Comparison of ENCODE assay signal across 33 cellular contexts in the genomic region with DNA sequence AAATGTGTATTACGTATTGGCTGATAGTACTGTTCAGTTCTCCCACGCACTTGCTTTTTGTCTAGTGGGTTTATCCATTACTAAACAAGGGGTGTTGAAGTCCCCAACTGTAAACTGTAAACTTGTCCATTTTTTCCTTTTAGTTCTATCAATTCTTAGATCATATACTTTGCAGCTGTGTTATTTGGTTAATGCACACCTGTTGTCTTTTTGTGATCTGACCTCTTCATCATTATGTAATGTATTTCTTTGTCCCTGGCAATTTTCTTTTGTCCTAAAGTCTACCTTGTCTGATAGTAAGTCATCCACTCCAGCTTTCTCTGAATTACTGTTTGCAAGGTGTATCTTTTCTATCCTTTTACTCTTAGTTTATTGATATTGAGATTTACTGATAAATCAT.
"Had no signal": no experiment of that assay in that cellular context is flagged by ENCODE, and none has a peak within 500 bp of the region (broad histone marks: within the 10 kb centered on the region; RNA-seq: fewer than 3 reads in every experiment).

No MANE protein-coding gene starts in this region.

- H3K27me3 Mint-ChIP-seq: activated B cell treated with CpG ODN at 0.5 μM for 24 hours; activated CD8-positive, alpha-beta T cell treated with anti-CD3 and anti-CD28 coated beads for 36 hours; activated naive CD8-positive, alpha-beta T cell treated with anti-CD3 and anti-CD28 coated beads, Interleukin-2, amount 10 ng/mL, durations not matched to agents 7 days and 5 days; activated T-helper 17 cell treated with anti-CD3 and anti-CD28 coated beads, Interleukin-2, amount 50 U/mL, for 72 hours; dendritic cell treated with granulocyte-macrophage colony-stimulating factor and Interleukin-4, amounts not matched to agents 40 ng/mL and 50 ng/mL, for 4 days; T-helper 17 cell had no signal

- H3K9me3 ChIP-seq: ascending aorta, breast epithelium had no signal

- H3K27me3 ChIP-seq: ascending aorta, breast epithelium, cardiac muscle cell, dorsolateral prefrontal cortex had no signal

- H3K4me3 ChIP-seq: ascending aorta, breast epithelium, cardiac muscle cell, coronary artery, dorsolateral prefrontal cortex had no signal

- H3K27ac ChIP-seq: ascending aorta, breast epithelium, coronary artery, dorsolateral prefrontal cortex, WERI-Rb-1 had no signal

- ATAC-seq: activated CD4-positive, CD25-positive, alpha-beta regulatory T cell treated with anti-CD3 and anti-CD28 coated beads, Interleukin-2, amount 50 U/mL, for 24 hours; activated CD8-positive, alpha-beta T cell treated with anti-CD3 and anti-CD28 coated beads for 36 hours; activated T-cell treated with anti-CD3 and anti-CD28 coated beads, Interleukin-2, amount 50 U/mL, for 4 hours; activated T-helper 17 cell treated with anti-CD3 and anti-CD28 coated beads, Interleukin-2, amount 50 U/mL, for 72 hours; esophagus mucosa; T-helper 17 cell had no signal

- FAIRE-seq: frontal cortex had no signal

- DNase-seq: activated B cell treated with CpG ODN at 0.5 μM for 24 hours; activated CD4-positive, alpha-beta T cell treated with anti-CD3 and anti-CD28 coated beads for 48 hours; activated CD4-positive, alpha-beta T cell treated with anti-CD3 and anti-CD28 coated beads, Interleukin-2, amount 50 U/mL, for 1 hour; activated CD4-positive, alpha-beta T cell treated with anti-CD3 and anti-CD28 coated beads, Interleukin-2, amount 50 U/mL, for 48 hours; activated CD8-positive, alpha-beta memory T cell treated with anti-CD3 and anti-CD28 coated beads for 24 hours; activated CD8-positive, alpha-beta T cell treated with anti-CD3 and anti-CD28 coated beads for 36 hours; activated effector memory CD4-positive, alpha-beta T cell treated with Interleukin-2 at 50 U/mL for 16 hours; activated gamma-delta T cell treated with Interleukin-2 at 50 U/mL for 16 hours; activated naive CD4-positive, alpha-beta T cell treated with anti-CD3 and anti-CD28 coated beads, Interleukin-2, amount 50 U/mL, for 16 hours; activated naive CD4-positive, alpha-beta T cell treated with Interleukin-2 at 50 U/mL for 16 hours; activated naive CD8-positive, alpha-beta T cell treated with anti-CD3 and anti-CD28 coated beads, Interleukin-2, amount 10 ng/mL, durations not matched to agents 7 days and 5 days; activated T-cell treated with anti-CD3 and anti-CD28 coated beads, Interleukin-2, amount 50 U/mL, for 4 hours; central memory CD4-positive, alpha-beta T cell; dorsolateral prefrontal cortex; effector memory CD4-positive, alpha-beta T cell; endodermal cell; foreskin fibroblast; head of caudate nucleus; T-helper 1 cell; T-helper 17 cell; T1000; WERI-Rb-1 had no signal

- H3K4me1 Mint-ChIP-seq: activated B cell treated with CpG ODN at 0.5 μM for 24 hours; activated naive CD8-positive, alpha-beta T cell treated with anti-CD3 and anti-CD28 coated beads, Interleukin-2, amount 10 ng/mL, durations not matched to agents 7 days and 5 days; brain had no signal

- H3K4me1 ChIP-seq: ascending aorta, breast epithelium had no signal

- H3K27ac Mint-ChIP-seq: activated B cell treated with CpG ODN at 0.5 μM for 24 hours; activated CD8-positive, alpha-beta T cell treated with anti-CD3 and anti-CD28 coated beads for 36 hours; activated naive CD8-positive, alpha-beta T cell treated with anti-CD3 and anti-CD28 coated beads, Interleukin-2, amount 10 ng/mL, durations not matched to agents 7 days and 5 days; activated T-helper 17 cell treated with anti-CD3 and anti-CD28 coated beads, Interleukin-2, amount 50 U/mL, for 72 hours; brain; dendritic cell treated with granulocyte-macrophage colony-stimulating factor and Interleukin-4, amounts not matched to agents 40 ng/mL and 50 ng/mL, for 4 days; endodermal cell; T-helper 2 cell treated with Interferon-gamma antibody and Interleukin-4, amounts not matched to agents 5 μg/mL and 100 μg/mL, for 36 hours had no signal

- H3K4me3 Mint-ChIP-seq: activated B cell treated with CpG ODN at 0.5 μM for 24 hours; activated CD8-positive, alpha-beta T cell treated with anti-CD3 and anti-CD28 coated beads for 36 hours; activated naive CD8-positive, alpha-beta T cell treated with anti-CD3 and anti-CD28 coated beads, Interleukin-2, amount 10 ng/mL, durations not matched to agents 7 days and 5 days; activated T-cell treated with anti-CD3 and anti-CD28 coated beads, Interleukin-2, amount 50 U/mL, for 4 hours; activated T-helper 17 cell treated with anti-CD3 and anti-CD28 coated beads, Interleukin-2, amount 50 U/mL, for 72 hours; brain; dendritic cell treated with granulocyte-macrophage colony-stimulating factor and Interleukin-4, amounts not matched to agents 40 ng/mL and 50 ng/mL, for 4 days; endodermal cell; T-helper 17 cell; T-helper 2 cell treated with Interferon-gamma antibody and Interleukin-4, amounts not matched to agents 5 μg/mL and 100 μg/mL, for 36 hours had no signal

- H3K36me3 ChIP-seq: breast epithelium, WERI-Rb-1 had no signal

- H3K9me3 Mint-ChIP-seq: T-helper 2 cell treated with Interferon-gamma antibody and Interleukin-4, amounts not matched to agents 5 μg/mL and 100 μg/mL, for 36 hours had no signal
